Comparison of ENCODE assay signal across 10 cellular contexts in the genomic region with DNA sequence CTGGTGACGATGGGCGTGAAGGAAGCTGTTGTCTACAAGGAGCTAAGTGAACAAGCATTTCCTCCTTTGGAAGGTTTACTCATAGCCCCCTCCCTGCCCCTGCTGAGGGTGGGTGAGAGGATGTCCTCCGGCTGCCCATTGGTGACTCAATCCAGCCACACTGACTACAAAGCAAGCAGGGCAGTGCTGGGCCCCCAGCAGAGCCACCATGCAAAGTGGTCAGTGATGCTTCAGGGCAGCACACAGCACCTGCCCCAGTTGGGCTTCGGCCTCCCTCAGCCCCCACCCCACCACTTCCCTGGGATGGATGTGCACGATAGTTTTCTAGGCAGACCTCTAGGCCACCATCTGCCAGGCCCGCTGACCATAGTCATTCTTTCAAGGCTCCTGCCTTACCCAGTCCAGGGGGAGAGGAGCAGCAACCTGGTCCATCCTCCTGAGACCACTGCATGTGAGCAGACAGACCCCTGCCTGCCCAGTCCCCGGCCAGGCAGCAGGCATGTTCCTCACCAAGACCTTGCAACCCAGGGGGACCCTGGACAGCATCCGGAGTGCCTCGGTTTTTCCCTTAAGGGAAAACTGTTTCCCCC.
DNase-seq lines count a peak whose midpoint lies in the region; ATAC-seq and TF ChIP-seq lines count a peak whose summit lies in the region.
"Had no signal": no experiment of that assay in that cellular context is flagged by ENCODE, and none has a peak within 500 bp of the region (broad histone marks: within the 10 kb centered on the region; RNA-seq: fewer than 3 reads in every experiment).

No MANE protein-coding gene starts in this region.

- no peak for TF ChIP-seq CTCF in adrenal gland (IDR thresholded peaks at IDR 0.05)
- TF ChIP-seq CTCF in heart left ventricle (IDR thresholded peaks at IDR 0.05): no peak

- ATAC-seq in heart left ventricle (peak in 3 of 4 donors; percentile 26 to 42 (median 31)), sciatic nerve (peak; percentile 22), GM21528 (IDR thresholded peaks at IDR 0.05; ENCODE audit: low FRiP score, unreplicated experiment) (no peak), GM21423 (IDR thresholded peaks at IDR 0.05; ENCODE audit: unreplicated experiment) (no peak)

- H3K4me1 ChIP-seq in adrenal gland (replicated peaks in 1 of 2): peaks cover 4 to 26% of the 10 kb centered on the region in 2 donors
- H3K4me1 ChIP-seq in heart left ventricle: peaks cover 5 to 32% (median 22%) of the 10 kb centered on the region in 12 donors

- WGBS in adrenal gland, 4 donors: 55 to 74% (median 63%) methylated on average over 5 to 9 of the region's 9 CpGs
- WGBS in heart left ventricle, 4 donors: 52 to 65% (median 53%) methylated on average over 8 to 9 of the region's 9 CpGs

- H3K4me3 ChIP-seq in adrenal gland (peak overlapping the region in 1 of 4 donors; percentile 1), heart left ventricle (peak overlapping the region in 2 of 12 donors; percentile 19 to 32)

- H3K27ac ChIP-seq in adrenal gland (peak overlapping the region in 4 of 5 donors; percentile 50 to 89 (median 76)), heart left ventricle (peak overlapping the region; percentile 68 to 94 (median 80))

- TF ChIP-seq POLR2A in adrenal gland (IDR thresholded peaks at IDR 0.05): no peak
- TF ChIP-seq POLR2A in heart left ventricle (IDR thresholded peaks at IDR 0.05): no peak

- intact Hi-C loops in adrenal gland (cut with DNase I): loop anchor here in 1 of 2 donors (10.0 kb wide), 1 partner anchor 229 kb away; no protein-coding TSS in a partner anchor
- intact Hi-C loops in heart left ventricle (cut with DNase I): loop anchor here in 4 of 10 donors (10.0 kb wide), 2 partner anchors 219 to 229 kb away; no protein-coding TSS in a partner anchor
- intact Hi-C loops in sciatic nerve (cut with DNase I): no loop called here

- no peaks in the 10 kb centered on the region for H3K36me3 ChIP-seq in adrenal gland (replicated peaks in 1 of 2)
- peaks cover 0 to 21% (median 10%) of the 10 kb centered on the region in 9 donors for H3K36me3 ChIP-seq in heart left ventricle

- H3K27me3 ChIP-seq in adrenal gland (no peaks in the 10 kb centered on the region), heart left ventricle (no peaks in the 10 kb centered on the region)

- H3K9me3 ChIP-seq in adrenal gland (replicated peaks in 1 of 3): no peaks in the 10 kb centered on the region
- H3K9me3 ChIP-seq in heart left ventricle: no peaks in the 10 kb centered on the region

- DNase-seq in CD1c-positive myeloid dendritic cell (ENCODE audit: extremely low spot score) (peak; percentile 37), adrenal gland (peak; percentile 24 to 65 (median 33)), heart left ventricle (peak in 3 of 5 donors; percentile 17 to 63 (median 46)), sciatic nerve (ENCODE audit: low spot score) (peak; percentile 50), Ammon's horn (ENCODE audit: low spot score) (no peak), AML-193 (lab: John Stamatoyannopoulos, UW) (no peak)
- DNase-seq: DND-41, T-helper 9 cell had no signal

Comparison
In these comparisons a context has a peak if more than half of its experiments do, and no peak if none do; other contexts are left out.
1. DNase-seq: peak in CD1c-positive myeloid dendritic cell (single experiment), adrenal gland (7 of 7), heart left ventricle (3 of 5) and sciatic nerve (single experiment); none in Ammon's horn (single experiment) and AML-193 (0 of 2).
2. ATAC-seq: peak in heart left ventricle (3 of 4) and sciatic nerve (single experiment); none in GM21528 (single experiment) and GM21423 (single experiment).